8 cellular contexts compared by ENCODE assay signal in the genomic region with DNA sequence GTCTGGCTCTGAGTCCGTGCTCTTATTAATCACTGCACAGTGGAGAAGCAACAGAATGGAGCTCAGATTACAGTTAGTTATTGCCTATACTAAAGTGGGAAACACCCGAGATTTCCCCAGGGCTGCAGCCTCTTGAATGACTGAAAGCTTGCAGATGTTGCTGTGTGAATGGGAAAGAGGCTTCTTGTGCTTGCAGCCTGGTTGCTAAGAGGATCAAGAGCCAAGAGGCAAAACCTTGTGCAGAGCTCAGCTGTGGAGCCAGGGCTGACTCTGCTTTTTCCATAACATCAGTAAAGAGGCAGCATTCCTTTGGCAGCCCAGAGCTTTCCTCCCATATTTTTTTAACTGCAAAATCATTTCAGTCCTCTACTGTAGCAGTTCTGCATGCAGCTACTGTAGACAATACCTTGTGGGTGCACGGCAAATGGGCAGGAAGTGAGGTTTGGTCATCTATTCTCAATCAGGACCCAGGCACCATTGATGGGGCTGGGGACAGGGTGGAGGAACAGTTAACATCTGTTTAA.
DNase-seq lines count a peak whose midpoint lies in the region; ATAC-seq and TF ChIP-seq lines count a peak whose summit lies in the region.

No MANE protein-coding gene starts in this region.

- no peaks in the 10 kb centered on the region for H3K27me3 ChIP-seq in mammary epithelial cell (ENCODE audit: insufficient read depth, low read length)

- no peak overlapping the region for H3K4me2 ChIP-seq in mammary epithelial cell (ENCODE audit: insufficient read depth, low read depth, low read length)

- intact Hi-C loops in mammary epithelial cell (cut with micrococcal nuclease) = no loop called here

- no peak overlapping the region for H3K9ac ChIP-seq in mammary epithelial cell (ENCODE audit: insufficient read depth, low read length)

- CTCF ChIA-PET in mammary epithelial cell (lab: Charles Lee; ENCODE audit: low non-redundant PET) = no interaction called here

- H3K27me3 Mint-ChIP-seq in mesothelial cell of epicardium (ENCODE audit: low read depth) = no peaks in the 10 kb centered on the region

- H3K79me2 ChIP-seq in mammary epithelial cell (ENCODE audit: insufficient read depth, low read length) = no peaks in the 10 kb centered on the region

- peaks cover 6% of the 10 kb centered on the region for H3K36me3 ChIP-seq in mammary epithelial cell (ENCODE audit: insufficient read depth, low read length)

- ATAC-seq in GM18868 (IDR thresholded peaks at IDR 0.05; ENCODE audit: unreplicated experiment) (peak; percentile 88), HG03354 (IDR thresholded peaks at IDR 0.05; ENCODE audit: poor library complexity, severe bottlenecking, unreplicated experiment) (peak; percentile 60), HG03457 (IDR thresholded peaks at IDR 0.05; ENCODE audit: unreplicated experiment) (no peak)
- ATAC-seq in stimulated activated effector memory CD8-positive, alpha-beta T cell treated with anti-CD3 and anti-CD28 coated beads, Interleukin-12 subunit alpha, Interleukin-12 subunit beta, amount 100 ng/mL, for 72 hours = no peak

- peak overlapping the region; percentile 79 for H3K27ac Mint-ChIP-seq in mesothelial cell of epicardium
- no peak overlapping the region for H3K27ac Mint-ChIP-seq in stimulated activated effector memory CD8-positive, alpha-beta T cell treated with anti-CD3 and anti-CD28 coated beads, Interleukin-12 subunit alpha, Interleukin-12 subunit beta, amount 100 ng/mL, for 72 hours

- no peaks in the 10 kb centered on the region for H4K20me1 ChIP-seq in mammary epithelial cell (ENCODE audit: insufficient read depth, low read length)

- peaks cover 9% of the 10 kb centered on the region for H3K9me3 Mint-ChIP-seq in mesothelial cell of epicardium
- H3K9me3 Mint-ChIP-seq in stimulated activated effector memory CD8-positive, alpha-beta T cell treated with anti-CD3 and anti-CD28 coated beads, Interleukin-12 subunit alpha, Interleukin-12 subunit beta, amount 100 ng/mL, for 72 hours = peaks cover 4% of the 10 kb centered on the region

- no peaks in the 10 kb centered on the region for H3K4me1 ChIP-seq in mammary epithelial cell (ENCODE audit: insufficient read depth, low read length)

- peak; percentile 11 for DNase-seq in astrocyte of the cerebellum (ENCODE audit: low read depth)
- DNase-seq in mesothelial cell of epicardium (ENCODE audit: low spot score in 2 of 2, unreplicated experiment in 2 of 2) = no peak
- DNase-seq in mammary epithelial cell = no peak
- DNase-seq in stimulated activated effector memory CD8-positive, alpha-beta T cell treated with anti-CD3 and anti-CD28 coated beads, Interleukin-12 subunit alpha, Interleukin-12 subunit beta, amount 100 ng/mL, for 72 hours (ENCODE audit: low spot score in 2 of 2) = no peak
- DNase-seq in cortex of kidney (lab: John Stamatoyannopoulos, UW) = no peak

- peaks cover 10% of the 10 kb centered on the region for H3K4me1 Mint-ChIP-seq in mesothelial cell of epicardium
- H3K4me1 Mint-ChIP-seq in stimulated activated effector memory CD8-positive, alpha-beta T cell treated with anti-CD3 and anti-CD28 coated beads, Interleukin-12 subunit alpha, Interleukin-12 subunit beta, amount 100 ng/mL, for 72 hours = no peaks in the 10 kb centered on the region

- TF ChIP-seq CTCF in astrocyte of the cerebellum (IDR thresholded peaks at IDR 0.05; ENCODE audit: low read depth, low read length, missing control alignments) = no peak
- TF ChIP-seq CTCF in mesothelial cell of epicardium (IDR thresholded peaks at IDR 0.05; ENCODE audit: unreplicated experiment) = no peak
- no peak for TF ChIP-seq CTCF in mammary epithelial cell (conservative IDR thresholded peaks at IDR 0.05 in 1 of 2, IDR thresholded peaks at IDR 0.05 in 1 of 2; ENCODE audit: extremely low read depth in 1 of 2, insufficient read depth in 1 of 2, low read depth in 1 of 2, low read length in 2 of 2)

- WGBS in mammary epithelial cell (ENCODE audit: low coverage, missing lambda C conversion rate) = 30% methylated on average over 3 of the region's 3 CpGs

- no peak overlapping the region for H3K4me3 ChIP-seq in astrocyte of the cerebellum (ENCODE audit: low read depth, low read length)
- no peak overlapping the region for H3K4me3 ChIP-seq in mammary epithelial cell (replicated peaks in 1 of 3; ENCODE audit: insufficient read depth in 1 of 3, low read depth in 2 of 3, low read length in 3 of 3)

- H3K36me3 Mint-ChIP-seq in mesothelial cell of epicardium = peaks cover 4% of the 10 kb centered on the region
- H3K36me3 Mint-ChIP-seq in stimulated activated effector memory CD8-positive, alpha-beta T cell treated with anti-CD3 and anti-CD28 coated beads, Interleukin-12 subunit alpha, Interleukin-12 subunit beta, amount 100 ng/mL, for 72 hours = peaks cover 15% of the 10 kb centered on the region

- no peak overlapping the region for H2AFZ ChIP-seq in mammary epithelial cell (ENCODE audit: low read depth, low read length)

- no TSS peak for BruUV-seq in mammary epithelial cell (replicated peaks; lab: Mats Ljungman, UMichigan)

- dilution Hi-C loops in mammary epithelial cell (cut with HindIII; ENCODE audit: low sequenced_read_pairs) = no loop called here

- peaks cover 7% of the 10 kb centered on the region for H3K9me3 ChIP-seq in mammary epithelial cell (replicated peaks; ENCODE audit: insufficient read depth, low read length)

- H3K27ac ChIP-seq in mammary epithelial cell (ENCODE audit: insufficient read depth, low read depth, low read length) = no peak overlapping the region

- in situ Hi-C loops in astrocyte of the cerebellum (cut with HindIII; ENCODE audit: low sequenced_read_pairs) (no loop called here), mammary epithelial cell (cut with MboI; ENCODE audit: low sequenced_read_pairs in 2 of 2) (no loop called here)

- H3K4me3 Mint-ChIP-seq in mesothelial cell of epicardium = no peak overlapping the region
- H3K4me3 Mint-ChIP-seq in stimulated activated effector memory CD8-positive, alpha-beta T cell treated with anti-CD3 and anti-CD28 coated beads, Interleukin-12 subunit alpha, Interleukin-12 subunit beta, amount 100 ng/mL, for 72 hours = no peak overlapping the region

Comparison
In these comparisons a context has a peak if more than half of its experiments do, and no peak if none do; other contexts are left out.
1. ATAC-seq: peak in GM18868 (single experiment) and HG03354 (single experiment); none in stimulated activated effector memory CD8-positive, alpha-beta T cell treated with anti-CD3 and anti-CD28 coated beads, Interleukin-12 subunit alpha, Interleukin-12 subunit beta, amount 100 ng/mL, for 72 hours (single experiment) and HG03457 (single experiment).